Comparison of ENCODE assay signal across 10 cellular contexts in genomic region chr22:31350410-31350863, GRCh38. TPM values are rescaled to one million over a fixed set of nuclear protein-coding genes. Genes with fewer than 3 reads are reported as not detected.
A peak's percentile ranks its signal among the peaks of the same experiment; 100 is the strongest.
DNase-seq lines count a peak whose midpoint lies in the region; ATAC-seq, FAIRE-seq and TF ChIP-seq lines count a peak whose summit lies in the region.
"Had no signal": no experiment of that assay in that cellular context is flagged by ENCODE, and none has a peak within 500 bp of the region (broad histone marks: within the 10 kb centered on the region; RNA-seq: fewer than 3 reads in every experiment).

No MANE protein-coding gene starts in this region.

- no peak for FAIRE-seq in A549 (lab: Jason Lieb, UNC)

- TF ChIP-seq RAD21 in A549 (conservative IDR thresholded peaks at IDR 0.05 in 1 of 2, IDR thresholded peaks at IDR 0.05 in 1 of 2), result no peak

- ATAC-seq in A549 (no peak), HG02642 (IDR thresholded peaks at IDR 0.05; ENCODE audit: poor library complexity, unreplicated experiment) (no peak)

- no peaks in the 10 kb centered on the region for H3K9me3 ChIP-seq in A549

- POLR2A ChIA-PET in A549 (lab: Yijun Ruan, JAX), result no interaction called here

- DNase-seq in A549 (ENCODE audit: low read depth in 1 of 2, low spot score in 1 of 2) (peak; percentile 27 to 34), HT-29 (ENCODE audit: low spot score) (peak; percentile 28), NCI-H748 treated with DMSO at 0.1 percent for 48 hours (lab: John Stamatoyannopoulos, UW) (peak; percentile 43), glomerular visceral epithelial cell (ENCODE audit: extremely low spot score) (peak; percentile 53), NOMO-1 (lab: John Stamatoyannopoulos, UW; ENCODE audit: unreplicated experiment in 2 of 2) (no peak)
- no peak for DNase-seq in stimulated activated CD4-positive, alpha-beta T cell treated with anti-CD3 and anti-CD28 coated beads, Interleukin-15, amount 100 ng/mL, for 24 hours
- DNase-seq in activated effector memory CD4-positive, alpha-beta T cell treated with Interleukin-2 at 50 U/mL for 16 hours, result no peak
- DNase-seq: activated B cell treated with CpG ODN at 0.5 μM for 24 hours, AML-193 had no signal

- CTCF ChIA-PET in A549 (lab: Yijun Ruan, JAX), result no interaction called here

- H3K4me1 ChIP-seq in A549, result 0 out of 3 replicates have a peak, but pooled peaks cover 5% of the 10 kb centered on the region

- no peak for TF ChIP-seq CTCF in A549 (IDR thresholded peaks at IDR 0.05)

- H3K4me3 ChIP-seq in A549, result no peak overlapping the region

- TF ChIP-seq POLR2A in A549 (IDR thresholded peaks at IDR 0.05; ENCODE audit: low read length), result no peak

- 66% methylated on average over 8 of the region's 8 CpGs for WGBS in A549 (ENCODE audit: missing lambda C conversion rate)

- H3K27ac ChIP-seq in A549, result no peak overlapping the region

- H3K4me2 ChIP-seq in A549, result no peak overlapping the region

- no peak for TF ChIP-seq EP300 in A549 (IDR thresholded peaks at IDR 0.05)

TF ChIP-seq in A549, 52 proteins besides CTCF, POLR2A, EP300 and RAD21:
- TF ChIP-seq CHD4 (IDR thresholded peaks at IDR 0.05; ENCODE audit: borderline replicate concordance) (no peak), SMC3 (IDR thresholded peaks at IDR 0.05) (no peak), ESRRA (IDR thresholded peaks at IDR 0.05; ENCODE audit: borderline replicate concordance, low read length) (no peak), TFCP2L1 (CRISPR knock-in tag; IDR thresholded peaks at IDR 0.05) (no peak), HEYL (CRISPR knock-in tag; IDR thresholded peaks at IDR 0.05) (no peak), FOSL2 (IDR thresholded peaks at IDR 0.05) (no peak), FOSL2 (CRISPR knock-in tag; IDR thresholded peaks at IDR 0.05) (no peak), JUNB (IDR thresholded peaks at IDR 0.05) (no peak), EHF (CRISPR knock-in tag; IDR thresholded peaks at IDR 0.05) (no peak), MAZ (IDR thresholded peaks at IDR 0.05; ENCODE audit: borderline replicate concordance, low read depth, low read length) (no peak), KDM1A (IDR thresholded peaks at IDR 0.05; ENCODE audit: low read depth) (no peak), NR3C1 (IDR thresholded peaks at IDR 0.05) (no peak), HOXB13 (CRISPR knock-in tag; IDR thresholded peaks at IDR 0.05; ENCODE audit: low read depth) (no peak), NPAS2 (CRISPR knock-in tag; IDR thresholded peaks at IDR 0.05; ENCODE audit: borderline replicate concordance) (no peak), KDM5A (IDR thresholded peaks at IDR 0.05) (no peak), ZC3H11A (IDR thresholded peaks at IDR 0.05) (no peak), FOXS1 (CRISPR knock-in tag; IDR thresholded peaks at IDR 0.05) (no peak)

RNA-seq across cellular contexts. Expression of gene PATZ1, which starts 4.3 kb away (rescaled TPM):
- polyA plus RNA-seq in A549 (2011; rRNA removed), result 16.4 and 18.6 TPM in 2 replicates
- 14.0 and 19.8 TPM in 2 replicates for polyA plus RNA-seq in A549 (2012; cell fraction: cytosol; rRNA removed)
- 34.1 and 37.2 TPM in 2 replicates for polyA plus RNA-seq in A549 (2012; cell fraction: nucleus; rRNA removed)
- 15.4 to 19.3 TPM (median 18.2 TPM) in 3 replicates for polyA plus RNA-seq in A549 (2017; fragmentation: RNase III; extraction: RNeasy Plus Mini Kit Qiagen cat#74134 plus additional on column Dnase treatment)
- 39.3 and 43.8 TPM in 2 replicates for polyA minus RNA-seq in A549 (2011; rRNA and poly(A)+ RNA removed)
- total RNA-seq in HT-29 (2014; rRNA removed; shearing (Covaris generic)), result 42.8 and 44.2 TPM in 2 replicates

RNA-seq across cellular contexts. Expression of gene DRG1, which starts 49.0 kb away (rescaled TPM):
- polyA plus RNA-seq in A549 (2011; rRNA removed) (76.1 and 77.5 TPM in 2 replicates), A549 (2017; fragmentation: RNase III; extraction: RNeasy Plus Mini Kit Qiagen cat#74134 plus additional on column Dnase treatment) (87.9 to 90.4 TPM (median 89.7 TPM) in 3 replicates)
- polyA plus RNA-seq in A549 (2012; cell fraction: cytosol; rRNA removed), result 38.4 and 40.1 TPM in 2 replicates
- polyA plus RNA-seq in A549 (2012; cell fraction: nucleus; rRNA removed), result 15.7 and 22.3 TPM in 2 replicates
- polyA minus RNA-seq in A549 (2011; rRNA and poly(A)+ RNA removed), result 30.1 and 47.2 TPM in 2 replicates
- total RNA-seq in HT-29 (2014; rRNA removed; shearing (Covaris generic)), result 17.4 and 28.8 TPM in 2 replicates

RNA-seq across cellular contexts. Expression of gene PIK3IP1, which starts 58.1 kb away (rescaled TPM):
- polyA plus RNA-seq in A549 (2011; rRNA removed), result 1.4 and 1.6 TPM in 2 replicates
- 0.45 and 0.49 TPM in 2 replicates for polyA plus RNA-seq in A549 (2012; cell fraction: cytosol; rRNA removed)
- 1.0 and 1.3 TPM in 2 replicates for polyA plus RNA-seq in A549 (2012; cell fraction: nucleus; rRNA removed)
- 0.90 to 1.1 TPM (median 0.93 TPM) in 3 replicates for polyA plus RNA-seq in A549 (2017; fragmentation: RNase III; extraction: RNeasy Plus Mini Kit Qiagen cat#74134 plus additional on column Dnase treatment)
- 1.1 and 1.4 TPM in 2 replicates for polyA minus RNA-seq in A549 (2011; rRNA and poly(A)+ RNA removed)
- 1.6 and 2.3 TPM in 2 replicates for total RNA-seq in HT-29 (2014; rRNA removed; shearing (Covaris generic))

Comparison
In these comparisons a context has a peak if more than half of its experiments do, and no peak if none do; other contexts are left out.
1. DNase-seq: peak in A549 (2 of 2), HT-29 (single experiment), NCI-H748 treated with DMSO at 0.1 percent for 48 hours (single experiment) and glomerular visceral epithelial cell (single experiment); none in stimulated activated CD4-positive, alpha-beta T cell treated with anti-CD3 and anti-CD28 coated beads, Interleukin-15, amount 100 ng/mL, for 24 hours (single experiment), activated effector memory CD4-positive, alpha-beta T cell treated with Interleukin-2 at 50 U/mL for 16 hours (single experiment) and NOMO-1 (0 of 2).